In the genomic region with DNA sequence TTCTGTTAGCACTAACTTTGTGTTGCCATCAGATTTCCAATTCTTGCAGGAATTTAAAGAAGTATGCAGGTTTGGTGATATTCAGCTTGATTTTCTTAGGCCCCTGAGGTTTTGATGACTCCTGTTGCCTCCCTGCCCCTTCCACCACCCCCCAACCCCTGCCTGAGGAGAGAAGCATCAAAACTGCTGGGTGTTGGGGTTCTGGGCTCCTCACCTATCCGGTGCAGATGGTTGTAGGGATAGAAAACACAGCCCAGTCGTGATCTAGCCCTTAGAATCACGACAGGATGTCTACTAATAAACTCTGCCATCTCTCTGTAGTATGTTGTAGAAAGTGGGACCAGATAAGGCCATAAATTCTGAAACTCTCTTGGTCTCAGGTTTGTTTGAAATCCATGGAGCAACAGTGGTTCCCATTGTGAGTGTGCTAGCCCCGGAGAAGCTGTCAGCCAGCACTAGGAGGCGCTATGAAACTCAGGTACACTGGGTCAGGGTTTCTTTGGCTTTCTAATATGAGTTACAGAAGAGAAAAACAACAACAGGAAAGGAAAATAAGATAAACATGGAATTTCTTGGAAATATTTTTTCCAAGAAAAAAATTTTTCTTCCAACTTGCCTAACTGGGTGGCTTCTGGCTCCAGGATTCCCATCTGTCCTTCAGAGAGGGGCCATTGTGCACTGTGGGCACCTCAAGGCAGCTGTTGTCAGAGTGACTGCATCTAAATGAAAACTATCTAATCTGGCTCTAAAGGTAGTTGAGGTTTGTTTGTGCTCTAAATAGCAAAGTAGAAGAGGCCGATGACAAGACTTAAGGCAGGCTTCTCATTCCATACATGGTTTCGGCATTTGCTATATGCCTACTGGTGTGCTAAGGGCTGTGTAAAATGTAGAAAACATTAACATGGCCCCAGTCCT, we compare ENCODE assay signal across 8 cellular contexts. TPM values are rescaled to one million over a fixed set of nuclear protein-coding genes. Genes with fewer than 3 reads are reported as not detected.
DNase-seq lines count a peak whose midpoint lies in the region; ATAC-seq, FAIRE-seq and TF ChIP-seq lines count a peak whose summit lies in the region.

No MANE protein-coding gene starts in this region.

- peak in 1 of 2 experiments; percentile 60; a peak in 3 of 4 replicates for TF ChIP-seq RAD21 in K562 (CRISPR knock-in tag; conservative IDR thresholded peaks at IDR 0.05 in 1 of 2, IDR thresholded peaks at IDR 0.05 in 1 of 2)

- no peaks in the 10 kb centered on the region for H3K4me1 ChIP-seq in CD4-positive, CD25-positive, alpha-beta regulatory T cell (ENCODE audit: control insufficient read depth, insufficient read depth, low read length, poor library complexity, severe bottlenecking)
- H3K4me1 ChIP-seq in K562 (replicated peaks in 1 of 2; ENCODE audit: control insufficient read depth in 2 of 2, insufficient read depth in 2 of 2, low read length in 2 of 2) (no peaks in the 10 kb centered on the region), lower lobe of right lung (no peaks in the 10 kb centered on the region)

- no peaks in the 10 kb centered on the region for H4K20me1 ChIP-seq in K562 (replicated peaks; ENCODE audit: control insufficient read depth, insufficient read depth, low read length)

- POLR2A ChIA-PET in K562 (lab: Yijun Ruan, JAX), result interaction anchor here (0.6 to 3.3 kb wide), 4 partner anchors 10 to 537 kb away, joined by 3 to 9 read pairs (median 4); partner anchors contain the start of gene SRP14

- no peaks in the 10 kb centered on the region for H3K9me3 Mint-ChIP-seq in CD4-positive, CD25-positive, alpha-beta regulatory T cell

- peak in 1 of 3 donors; percentile 44 for DNase-seq in CD4-positive, CD25-positive, alpha-beta regulatory T cell
- peak; percentile 38 for DNase-seq in HCEC 1CT
- DNase-seq in K562 (ENCODE audit: extremely low read depth in 1 of 4, low spot score in 3 of 4), result peak; percentile 37 to 59 (median 40)
- DNase-seq in lower lobe of right lung, result no peak
- DNase-seq in A172 (ENCODE audit: low spot score), result no peak

- no peaks in the 10 kb centered on the region for H3K27me3 Mint-ChIP-seq in CD4-positive, CD25-positive, alpha-beta regulatory T cell

- H3K27ac Mint-ChIP-seq in CD4-positive, CD25-positive, alpha-beta regulatory T cell, result peak overlapping the region; percentile 44 to 53 (median 48)

- TF ChIP-seq CTCF in K562 (IDR thresholded peaks at IDR 0.05 in 2 of 3, conservative IDR thresholded peaks at IDR 0.05 in 1 of 3; ENCODE audit: insufficient read depth in 2 of 3, low read depth in 1 of 3, low read length in 3 of 3), result peak; percentile 67 to 78 (median 74)
- peak; percentile 41 for TF ChIP-seq CTCF in lower lobe of right lung (IDR thresholded peaks at IDR 0.05)

- no peak for TF ChIP-seq EP300 in K562 (IDR thresholded peaks at IDR 0.05; ENCODE audit: low read length)

- no peaks in the 10 kb centered on the region for H3K79me2 ChIP-seq in K562 (ENCODE audit: control insufficient read depth, insufficient read depth, low read length)

- intact Hi-C loops in K562 (cut with micrococcal nuclease) (loop anchor here (5.0 kb wide), 1 partner anchor 243 kb away; no protein-coding TSS in a partner anchor), lower lobe of right lung (cut with DNase I) (no loop called here)

- peak; percentile 86 for FAIRE-seq in K562 (lab: Jason Lieb, UNC)

- no peaks in the 10 kb centered on the region for H3K9me3 ChIP-seq in CD4-positive, CD25-positive, alpha-beta regulatory T cell (ENCODE audit: control insufficient read depth in 2 of 2, low read length in 2 of 2)
- H3K9me3 ChIP-seq in K562 (replicated peaks; ENCODE audit: control insufficient read depth, insufficient read depth, low read depth, low read length) (no peaks in the 10 kb centered on the region), lower lobe of right lung (no peaks in the 10 kb centered on the region)

- 73% methylated on average over 7 of the region's 7 CpGs for WGBS in K562 (ENCODE audit: insufficient coverage, low coverage, missing lambda C conversion rate)

- in situ Hi-C loops in K562 (cut with MboI), result no loop called here

- no peak for ATAC-seq in CD4-positive, CD25-positive, alpha-beta regulatory T cell (ENCODE audit: low read depth in 2 of 2)
- ATAC-seq in K562 (peak; percentile 92), lower lobe of right lung (peak in 1 of 2 donors; percentile 48), GM18868 (IDR thresholded peaks at IDR 0.05; ENCODE audit: unreplicated experiment) (no peak), GM21381 (IDR thresholded peaks at IDR 0.05; ENCODE audit: unreplicated experiment) (no peak), GM18861 (IDR thresholded peaks at IDR 0.05; ENCODE audit: unreplicated experiment) (no peak)

- no peak overlapping the region for H3K27ac ChIP-seq in CD4-positive, CD25-positive, alpha-beta regulatory T cell (ENCODE audit: insufficient read depth, low read length, poor library complexity, severe bottlenecking)
- H3K27ac ChIP-seq in K562 (ENCODE audit: extremely low read depth, low read depth, low read length) (no peak overlapping the region), lower lobe of right lung (no peak overlapping the region)

- H3K4me1 Mint-ChIP-seq in CD4-positive, CD25-positive, alpha-beta regulatory T cell, result peaks cover 6 to 11% (median 10%) of the 10 kb centered on the region in 4 donors

- peaks cover 68% of the 10 kb centered on the region for H3K36me3 ChIP-seq in CD4-positive, CD25-positive, alpha-beta regulatory T cell (ENCODE audit: control insufficient read depth, insufficient read depth, low read length)
- H3K36me3 ChIP-seq in K562 (ENCODE audit: control insufficient read depth, insufficient read depth, low read length), result peaks cover 80% of the 10 kb centered on the region
- peaks cover 98% of the 10 kb centered on the region for H3K36me3 ChIP-seq in lower lobe of right lung

- no TSS peak for BruUV-seq in K562 (replicated peaks; lab: Mats Ljungman, UMichigan)

- H3K36me3 Mint-ChIP-seq in CD4-positive, CD25-positive, alpha-beta regulatory T cell, result peaks cover 37% of the 10 kb centered on the region

- H3K4me2 ChIP-seq in K562 (ENCODE audit: insufficient read depth, low read length), result no peak overlapping the region

- H3K4me3 ChIP-seq in CD4-positive, CD25-positive, alpha-beta regulatory T cell (ENCODE audit: low read depth, low read length), result no peak overlapping the region
- H3K4me3 ChIP-seq in K562 (no peak overlapping the region), lower lobe of right lung (no peak overlapping the region)

- H3K27me3 ChIP-seq in CD4-positive, CD25-positive, alpha-beta regulatory T cell (ENCODE audit: control insufficient read depth, insufficient read depth, low read length), result no peaks in the 10 kb centered on the region
- no peaks in the 10 kb centered on the region for H3K27me3 ChIP-seq in K562 (ENCODE audit: control insufficient read depth in 2 of 2, insufficient read depth in 2 of 2, low read length in 2 of 2)
- H3K27me3 ChIP-seq in lower lobe of right lung (ENCODE audit: low read depth), result no peaks in the 10 kb centered on the region

- TF ChIP-seq POLR2A in K562 (conservative IDR thresholded peaks at IDR 0.05), result no peak

- no peak overlapping the region for H3K4me3 Mint-ChIP-seq in CD4-positive, CD25-positive, alpha-beta regulatory T cell

- CTCF ChIA-PET in K562 (lab: Yijun Ruan, JAX; ENCODE audit: low intra/inter-chr PET ratio), result interaction anchor here (0.6 to 1.8 kb wide), 2 partner anchors 79 to 245 kb away, joined by 4 to 10 read pairs; no protein-coding TSS in a partner anchor

- H2AFZ ChIP-seq in K562 (ENCODE audit: low read depth, low read length), result no peak overlapping the region

- H3K9me1 ChIP-seq in K562 (ENCODE audit: control insufficient read depth, insufficient read depth, low read length), result no peaks in the 10 kb centered on the region

- H3K9ac ChIP-seq in K562 (ENCODE audit: insufficient read depth in 1 of 2, low read depth in 2 of 2, low read length in 2 of 2), result no peak overlapping the region

TF ChIP-seq in K562, 482 proteins besides CTCF, POLR2A, EP300 and RAD21 (continues in another document):
- TF ChIP-seq ZNF354B (CRISPR knock-in tag; IDR thresholded peaks at IDR 0.05) (no peak), STAT5B (CRISPR knock-in tag; IDR thresholded peaks at IDR 0.05) (no peak), SMC3 (conservative IDR thresholded peaks at IDR 0.05; ENCODE audit: insufficient read depth, low read depth, low read length) (peak; percentile 40; the same call in 1 of the 2 replicates)
- TF ChIP-seq, protein P1, sequence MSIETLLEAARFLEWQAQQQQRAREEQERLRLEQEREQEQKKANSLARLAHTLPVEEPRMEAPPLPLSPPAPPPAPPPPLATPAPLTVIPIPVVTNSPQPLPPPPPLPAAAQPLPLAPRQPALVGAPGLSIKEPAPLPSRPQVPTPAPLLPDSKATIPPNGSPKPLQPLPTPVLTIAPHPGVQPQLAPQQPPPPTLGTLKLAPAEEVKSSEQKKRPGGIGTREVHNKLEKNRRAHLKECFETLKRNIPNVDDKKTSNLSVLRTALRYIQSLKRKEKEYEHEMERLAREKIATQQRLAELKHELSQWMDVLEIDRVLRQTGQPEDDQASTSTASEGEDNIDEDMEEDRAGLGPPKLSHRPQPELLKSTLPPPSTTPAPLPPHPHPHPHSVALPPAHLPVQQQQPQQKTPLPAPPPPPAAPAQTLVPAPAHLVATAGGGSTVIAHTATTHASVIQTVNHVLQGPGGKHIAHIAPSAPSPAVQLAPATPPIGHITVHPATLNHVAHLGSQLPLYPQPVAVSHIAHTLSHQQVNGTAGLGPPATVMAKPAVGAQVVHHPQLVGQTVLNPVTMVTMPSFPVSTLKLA (conservative IDR thresholded peaks at IDR 0.05), result no peak

RNA-seq across cellular contexts. Expression of gene SRP14, which starts 8.7 kb away (rescaled TPM):
- 128 TPM for total RNA-seq in CD4-positive, CD25-positive, alpha-beta regulatory T cell
- 100 to 1,000 TPM; 800 to 928 (median 868) TPM for polyA plus RNA-seq in CD4-positive, CD25-positive, alpha-beta regulatory T cell
- 30.2 and 39.1 TPM in 2 replicates for total RNA-seq in K562 (2011; cell fraction: chromatin; rRNA removed; ENCODE audit: low replicate concordance)
- 32.4 and 37.0 TPM in 2 replicates for total RNA-seq in K562 (2011; cell fraction: nucleolus; rRNA removed)
- 49.5 and 55.9 TPM in 2 replicates for total RNA-seq in K562 (2011; cell fraction: nucleoplasm; rRNA removed)
- total RNA-seq in K562 (2014; rRNA removed), result 409 and 442 TPM in 2 replicates
- 165 and 189 TPM in 2 replicates for total RNA-seq in K562 (2014; rRNA removed; fragmentation: Illumina TruSeq; extraction: Trizol)
- 167 and 189 TPM in 2 replicates for total RNA-seq in K562 (2015; rRNA removed; fragmentation: Illumina TruSeq; extraction: Trizol)
- 155 and 161 TPM in 2 replicates for total RNA-seq in K562 (2021)
- polyA plus RNA-seq in K562 (2011; rRNA removed), result 353 and 402 TPM in 2 replicates
- polyA plus RNA-seq in K562 (2011; cell fraction: cytosol; rRNA removed), result 142 and 212 TPM in 2 replicates
- 80.9 and 136 TPM in 2 replicates for polyA plus RNA-seq in K562 (2011; cell fraction: nucleus; rRNA removed)
- polyA plus RNA-seq in K562 (2012), result 199 and 317 TPM in 2 replicates
- polyA plus RNA-seq in K562 (2014; fragmentation: Illumina TruSeq; extraction: Trizol), result 314 and 378 TPM in 2 replicates
- 1,000 to 10,000 TPM; 1,071 to 1,097 TPM for polyA plus RNA-seq in K562 (2014; fragmentation: Nextera tagmentation; extraction: Ambion mirVana)
- 657 and 689 TPM in 2 replicates for polyA plus RNA-seq in K562 (2014; rRNA removed)
- polyA minus RNA-seq in K562 (2011; rRNA and poly(A)+ RNA removed), result 128 and 133 TPM in 2 replicates
- 40.4 and 48.7 TPM in 2 replicates for polyA minus RNA-seq in K562 (2011; cell fraction: cytosol; rRNA and poly(A)+ RNA removed)
- polyA minus RNA-seq in K562 (2011; cell fraction: nucleus; rRNA and poly(A)+ RNA removed), result 28.3 and 45.9 TPM in 2 replicates
- total RNA-seq in lower lobe of right lung, result 138 TPM
- total RNA-seq in A172 (2014; rRNA removed; shearing (Covaris generic)), result 337 and 421 TPM in 2 replicates

Comparison
In these comparisons a context has a peak if more than half of its experiments do, and no peak if none do; other contexts are left out.
1. DNase-seq: peak in HCEC 1CT (single experiment) and K562 (4 of 4); none in lower lobe of right lung (single experiment) and A172 (single experiment).